19 cellular contexts compared by ENCODE assay signal in genomic region chr10:100501423-100501822, GRCh38. TPM values are rescaled to one million over a fixed set of nuclear protein-coding genes. Genes with fewer than 3 reads are reported as not detected.
"Had no signal": no experiment of that assay in that cellular context is flagged by ENCODE, and none has a peak within 500 bp of the region (broad histone marks: within the 10 kb centered on the region; RNA-seq: fewer than 3 reads in every experiment).

No MANE protein-coding gene starts in this region.

- H3K27ac Mint-ChIP-seq: activated B cell treated with CpG ODN at 0.5 μM for 24 hours; activated naive CD8-positive, alpha-beta T cell; nephron; stimulated activated memory B cell treated with anti-CD40 and anti-IgM and Interleukin-4, amounts not matched to agents 10 μg/mL and 1 μg/mL and 100 μg/mL, for 72 hours had no signal

- DNase-seq: activated B cell treated with CpG ODN at 0.5 μM for 24 hours; activated CD4-positive, alpha-beta T cell treated with anti-CD3 and anti-CD28 coated beads, Interleukin-2, amount 50 U/mL, for 4 hours; activated effector memory CD4-positive, alpha-beta T cell treated with Interleukin-2 at 50 U/mL for 16 hours; esophagus squamous epithelium; kidney; left ventricle myocardium superior; mesenchymal stem cell; psoas muscle; spleen; stimulated activated CD4-positive, alpha-beta T cell treated with anti-CD3 and anti-CD28 coated beads, Interleukin-1b, Interleukin-23, amount 100 ng/mL, for 48 hours; tibial artery; uterus had no signal

- H3K4me3 Mint-ChIP-seq: activated B cell treated with CpG ODN at 0.5 μM for 24 hours; activated naive CD8-positive, alpha-beta T cell; nephron; stimulated activated memory B cell treated with anti-CD40 and anti-IgM and Interleukin-4, amounts not matched to agents 10 μg/mL and 1 μg/mL and 100 μg/mL, for 72 hours had no signal

- H3K4me1 ChIP-seq: esophagus squamous epithelium, psoas muscle, tibial artery, uterus had no signal

- H3K27ac ChIP-seq: esophagus squamous epithelium, psoas muscle, spleen, tibial artery, uterus had no signal

- H3K4me1 Mint-ChIP-seq: activated B cell treated with CpG ODN at 0.5 μM for 24 hours; stimulated activated memory B cell treated with anti-CD40 and anti-IgM and Interleukin-4, amounts not matched to agents 10 μg/mL and 1 μg/mL and 100 μg/mL, for 72 hours had no signal

- H3K9me3 Mint-ChIP-seq: activated B cell treated with CpG ODN at 0.5 μM for 24 hours; nephron; stimulated activated memory B cell treated with anti-CD40 and anti-IgM and Interleukin-4, amounts not matched to agents 10 μg/mL and 1 μg/mL and 100 μg/mL, for 72 hours had no signal

- H3K27me3 Mint-ChIP-seq: activated B cell treated with CpG ODN at 0.5 μM for 24 hours; activated naive CD8-positive, alpha-beta T cell; stimulated activated memory B cell treated with anti-CD40 and anti-IgM and Interleukin-4, amounts not matched to agents 10 μg/mL and 1 μg/mL and 100 μg/mL, for 72 hours had no signal

- H3K27me3 ChIP-seq: esophagus squamous epithelium, spleen, tibial artery, uterus had no signal

- H3K36me3 ChIP-seq: uterus had no signal

- H3K9me3 ChIP-seq: esophagus squamous epithelium, psoas muscle, spleen, tibial artery, uterus had no signal

- H3K4me3 ChIP-seq: esophagus squamous epithelium, psoas muscle, spleen, tibial artery, uterus had no signal

RNA-seq across cellular contexts. Expression of gene WNT8B, which starts 38.6 kb away (rescaled TPM):
- total RNA-seq: activated B cell treated with CpG ODN at 0.5 μM for 24 hours, astrocyte, cardiac septum, esophagus squamous epithelium, kidney, left ventricle myocardium superior, omental fat pad, psoas muscle, sciatic nerve, spleen had no signal
- polyA plus RNA-seq: psoas muscle had no signal
